In the genomic region with DNA sequence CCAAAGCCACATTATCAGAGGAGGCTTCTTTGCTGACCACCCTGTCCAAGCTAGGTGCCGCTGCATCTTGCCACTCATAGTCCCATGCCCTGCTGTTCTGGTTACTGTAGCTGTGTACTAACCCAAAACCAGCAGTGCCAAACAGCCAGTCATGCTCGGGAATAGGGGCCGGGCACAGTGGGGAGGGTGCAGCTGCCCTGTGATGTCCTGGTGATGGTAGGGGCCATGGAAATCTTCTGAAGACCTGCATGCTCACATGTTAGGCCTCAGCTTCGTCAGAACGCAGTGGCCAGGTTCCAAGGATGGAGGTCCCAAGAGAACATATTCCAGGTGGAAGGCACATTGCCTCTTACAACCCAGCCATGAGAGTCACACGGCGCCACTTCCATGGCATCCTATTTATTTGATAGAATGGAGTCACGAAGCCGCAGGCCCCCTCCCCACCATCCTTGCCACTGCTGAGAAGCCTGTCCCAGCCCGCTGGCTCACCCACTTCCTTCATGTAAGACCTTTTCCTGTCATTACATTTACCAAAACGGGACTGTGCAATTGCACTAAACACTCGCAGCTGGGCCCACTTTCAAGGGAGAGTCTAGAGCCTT, we compare ENCODE assay signal across 19 cellular contexts. TPM values are rescaled to one million over a fixed set of nuclear protein-coding genes. Genes with fewer than 3 reads are reported as not detected.
DNase-seq lines count a peak whose midpoint lies in the region; ATAC-seq and TF ChIP-seq lines count a peak whose summit lies in the region.
"Had no signal": no experiment of that assay in that cellular context is flagged by ENCODE, and none has a peak within 500 bp of the region (broad histone marks: within the 10 kb centered on the region; RNA-seq: fewer than 3 reads in every experiment).

No MANE protein-coding gene starts in this region.

- CTCF ChIA-PET in activated CD4-positive, alpha-beta memory T cell treated with anti-CD3 and anti-CD28 coated beads for 36 hours (lab: Charles Lee): interaction anchor here (1.1 to 2.9 kb wide), 3 partner anchors 14 to 164 kb away, joined by 3 to 12 read pairs (median 3); no protein-coding TSS in a partner anchor
- CTCF ChIA-PET in activated CD4-positive, alpha-beta memory T cell treated with anti-CD3 and anti-CD28 coated beads, Interleukin-2, amount 10 ng/mL, durations not matched to agents 7 days and 5 days (lab: Charles Lee): no interaction called here

- no peaks in the 10 kb centered on the region for H3F3A ChIP-seq in GM23338 (replicated peaks; ENCODE audit: low read depth)

- no peaks in the 10 kb centered on the region for H3K36me3 Mint-ChIP-seq in activated CD4-positive, alpha-beta memory T cell treated with anti-CD3 and anti-CD28 coated beads for 36 hours
- H3K36me3 Mint-ChIP-seq in activated CD4-positive, alpha-beta memory T cell treated with anti-CD3 and anti-CD28 coated beads, Interleukin-2, amount 10 ng/mL, durations not matched to agents 7 days and 5 days (ENCODE audit: low read depth): no peaks in the 10 kb centered on the region
- H3K36me3 Mint-ChIP-seq in GM23338 (ENCODE audit: low read depth): no peaks in the 10 kb centered on the region; the same call in 2 of the 3 replicates
- H3K36me3 Mint-ChIP-seq in glutamatergic neuron (ENCODE audit: unreplicated experiment): peaks cover under 1% of the 10 kb centered on the region

- POLR2A ChIA-PET in activated CD4-positive, alpha-beta memory T cell treated with anti-CD3 and anti-CD28 coated beads for 36 hours (lab: Charles Lee): no interaction called here
- POLR2A ChIA-PET in activated CD4-positive, alpha-beta memory T cell treated with anti-CD3 and anti-CD28 coated beads, Interleukin-2, amount 10 ng/mL, durations not matched to agents 7 days and 5 days (lab: Charles Lee): no interaction called here

- no peak overlapping the region for H2AFZ ChIP-seq in GM23338

- H3K27ac ChIP-seq in GM23338 (ENCODE audit: low read depth): no peak overlapping the region
- H3K27ac ChIP-seq in esophagus squamous epithelium: no peak overlapping the region
- H3K27ac ChIP-seq: psoas muscle, vagina had no signal

- DNase-seq in activated CD4-positive, alpha-beta memory T cell treated with anti-CD3 and anti-CD28 coated beads for 36 hours: peak; percentile 7
- no peak for DNase-seq in activated CD4-positive, alpha-beta memory T cell treated with anti-CD3 and anti-CD28 coated beads, Interleukin-2, amount 10 ng/mL, durations not matched to agents 7 days and 5 days
- DNase-seq in GM23338 (ENCODE audit: low spot score) (no peak), ecto neural progenitor cell (ENCODE audit: low spot score) (peak; percentile 45), sciatic nerve (ENCODE audit: low spot score) (peak; percentile 43), glutamatergic neuron (no peak), esophagus squamous epithelium (lab: John Stamatoyannopoulos, UW) (no peak)
- no peak for DNase-seq in effector CD4-positive, alpha-beta T cell
- DNase-seq: activated CD8-positive, alpha-beta T cell treated with anti-CD3 and anti-CD28 coated beads, Interleukin-2, amount 10 ng/mL, durations not matched to agents 7 days and 5 days; activated T-cell treated with anti-CD3 and anti-CD28 coated beads, Interleukin-2, amount 50 U/mL, for 4 hours; HCEC 1CT; left cardiac atrium; midbrain; NCI-H187 treated with DMSO at 0.1 percent for 48 hours; NCI-H226; stimulated activated CD4-positive, alpha-beta T cell treated with anti-CD3 and anti-CD28 coated beads, Interleukin-4, amount 100 ng/mL, for 4 hours had no signal

- peaks cover 4% of the 10 kb centered on the region for H3K4me1 Mint-ChIP-seq in activated CD4-positive, alpha-beta memory T cell treated with anti-CD3 and anti-CD28 coated beads for 36 hours (ENCODE audit: low read depth)
- H3K4me1 Mint-ChIP-seq in activated CD4-positive, alpha-beta memory T cell treated with anti-CD3 and anti-CD28 coated beads, Interleukin-2, amount 10 ng/mL, durations not matched to agents 7 days and 5 days: peaks cover 12% of the 10 kb centered on the region
- H3K4me1 Mint-ChIP-seq in GM23338 (peaks cover 22% of the 10 kb centered on the region), glutamatergic neuron (ENCODE audit: low read depth, unreplicated experiment) (peaks cover 14% of the 10 kb centered on the region)

- TF ChIP-seq POLR2A in esophagus squamous epithelium (IDR thresholded peaks at IDR 0.05): no peak

- H3K4me1 ChIP-seq in GM23338 (ENCODE audit: insufficient read depth): peaks cover 7% of the 10 kb centered on the region; the same call in 1 of the 2 replicates
- peaks cover 0 to 6% (median 0%) of the 10 kb centered on the region in 3 donors for H3K4me1 ChIP-seq in esophagus squamous epithelium
- H3K4me1 ChIP-seq: psoas muscle, vagina had no signal

- H3K4me3 Mint-ChIP-seq in activated CD4-positive, alpha-beta memory T cell treated with anti-CD3 and anti-CD28 coated beads for 36 hours: no peak overlapping the region
- H3K4me3 Mint-ChIP-seq in activated CD4-positive, alpha-beta memory T cell treated with anti-CD3 and anti-CD28 coated beads, Interleukin-2, amount 10 ng/mL, durations not matched to agents 7 days and 5 days: no peak overlapping the region
- H3K4me3 Mint-ChIP-seq in GM23338 (no peak overlapping the region), glutamatergic neuron (ENCODE audit: unreplicated experiment) (no peak overlapping the region)
- H3K4me3 Mint-ChIP-seq: activated CD8-positive, alpha-beta T cell treated with anti-CD3 and anti-CD28 coated beads, Interleukin-2, amount 10 ng/mL, durations not matched to agents 7 days and 5 days; activated T-cell treated with anti-CD3 and anti-CD28 coated beads, Interleukin-2, amount 50 U/mL, for 4 hours had no signal

- peaks cover 0 to 8% (median 0%) of the 10 kb centered on the region in 3 donors for H3K9me3 ChIP-seq in esophagus squamous epithelium
- H3K9me3 ChIP-seq: psoas muscle, vagina had no signal

- H3K4me2 ChIP-seq in GM23338: no peak overlapping the region

- peaks cover 10% of the 10 kb centered on the region for H3K9me3 Mint-ChIP-seq in activated CD4-positive, alpha-beta memory T cell treated with anti-CD3 and anti-CD28 coated beads for 36 hours
- H3K9me3 Mint-ChIP-seq in activated CD4-positive, alpha-beta memory T cell treated with anti-CD3 and anti-CD28 coated beads, Interleukin-2, amount 10 ng/mL, durations not matched to agents 7 days and 5 days: peaks cover 11% of the 10 kb centered on the region
- H3K9me3 Mint-ChIP-seq in GM23338 (no peaks in the 10 kb centered on the region; the same call in 2 of the 3 replicates), glutamatergic neuron (ENCODE audit: unreplicated experiment) (peaks cover 5% of the 10 kb centered on the region)

- H3K36me3 ChIP-seq in GM23338 (ENCODE audit: insufficient read depth) (no peaks in the 10 kb centered on the region), esophagus squamous epithelium (no peaks in the 10 kb centered on the region)
- H3K36me3 ChIP-seq: vagina had no signal

- no peaks in the 10 kb centered on the region for H3K27me3 ChIP-seq in GM23338 (ENCODE audit: insufficient read depth)
- H3K27me3 ChIP-seq in esophagus squamous epithelium: peaks cover 0 to 13% (median 0%) of the 10 kb centered on the region in 4 donors
- H3K27me3 ChIP-seq: vagina had no signal

- intact Hi-C loops in activated CD4-positive, alpha-beta memory T cell treated with anti-CD3 and anti-CD28 coated beads for 36 hours (cut with micrococcal nuclease): no loop called here
- intact Hi-C loops in sciatic nerve (cut with DNase I): no loop called here
- intact Hi-C loops in esophagus squamous epithelium (cut with DNase I): no loop called here

- ATAC-seq in GM23338 (no peak), sciatic nerve (no peak)
- ATAC-seq: activated CD8-positive, alpha-beta T cell treated with anti-CD3 and anti-CD28 coated beads, Interleukin-2, amount 10 ng/mL, durations not matched to agents 7 days and 5 days; left cardiac atrium; Panc1; psoas muscle had no signal

- H3K79me2 ChIP-seq in GM23338 (replicated peaks; ENCODE audit: insufficient read depth): no peaks in the 10 kb centered on the region

- 86 to 91% methylated on average over 6 to 10 of the region's 12 CpGs for WGBS in esophagus squamous epithelium, 2 donors

- TF ChIP-seq CTCF in GM23338 (conservative IDR thresholded peaks at IDR 0.05; ENCODE audit: low read depth in 2 of 2): no peak
- TF ChIP-seq CTCF in glutamatergic neuron (IDR thresholded peaks at IDR 0.05; ENCODE audit: partially characterized antibody, unreplicated experiment): no peak
- TF ChIP-seq CTCF in esophagus squamous epithelium (IDR thresholded peaks at IDR 0.05): no peak

- H3K4me3 ChIP-seq in GM23338: no peak overlapping the region
- no peak overlapping the region for H3K4me3 ChIP-seq in esophagus squamous epithelium
- H3K4me3 ChIP-seq: psoas muscle, vagina had no signal

- no peaks in the 10 kb centered on the region for H3K9me2 ChIP-seq in GM23338 (ENCODE audit: insufficient read depth)

- H4K20me1 ChIP-seq in GM23338 (replicated peaks; ENCODE audit: insufficient read depth): no peaks in the 10 kb centered on the region

- H3K27ac Mint-ChIP-seq in activated CD4-positive, alpha-beta memory T cell treated with anti-CD3 and anti-CD28 coated beads for 36 hours: no peak overlapping the region
- no peak overlapping the region for H3K27ac Mint-ChIP-seq in activated CD4-positive, alpha-beta memory T cell treated with anti-CD3 and anti-CD28 coated beads, Interleukin-2, amount 10 ng/mL, durations not matched to agents 7 days and 5 days
- H3K27ac Mint-ChIP-seq in GM23338 (peak overlapping the region; percentile 47; the same call in 1 of the 2 replicates), glutamatergic neuron (ENCODE audit: unreplicated experiment) (no peak overlapping the region)
- H3K27ac Mint-ChIP-seq: activated CD8-positive, alpha-beta T cell treated with anti-CD3 and anti-CD28 coated beads, Interleukin-2, amount 10 ng/mL, durations not matched to agents 7 days and 5 days had no signal

- H3K27me3 Mint-ChIP-seq in activated CD4-positive, alpha-beta memory T cell treated with anti-CD3 and anti-CD28 coated beads for 36 hours: peaks cover 4% of the 10 kb centered on the region
- H3K27me3 Mint-ChIP-seq in activated CD4-positive, alpha-beta memory T cell treated with anti-CD3 and anti-CD28 coated beads, Interleukin-2, amount 10 ng/mL, durations not matched to agents 7 days and 5 days: peaks cover 8% of the 10 kb centered on the region
- H3K27me3 Mint-ChIP-seq in GM23338 (ENCODE audit: insufficient read depth, low read depth, poor library complexity) (peaks cover 15% of the 10 kb centered on the region), glutamatergic neuron (ENCODE audit: unreplicated experiment) (peaks cover 14% of the 10 kb centered on the region)

TF ChIP-seq in GM23338, 12 proteins besides CTCF, POLR2A, EP300 and RAD21 (continues in another document):
- no peak for TF ChIP-seq EZH2phosphoT487 (IDR thresholded peaks at IDR 0.05; ENCODE audit: unreplicated experiment)

RNA-seq across cellular contexts. Expression of a gene that starts 48.5 kb away (rescaled TPM):
- under 1 TPM; 0.29 to 0.55 TPM for total RNA-seq in activated CD4-positive, alpha-beta memory T cell treated with anti-CD3 and anti-CD28 coated beads for 36 hours
- under 1 TPM; 0.28 to 0.43 TPM for total RNA-seq in activated CD4-positive, alpha-beta memory T cell treated with anti-CD3 and anti-CD28 coated beads, Interleukin-2, amount 10 ng/mL, durations not matched to agents 7 days and 5 days
- total RNA-seq in GM23338 (2014; rRNA removed; shearing (Covaris generic)): 2.1 and 3.6 TPM in 2 replicates
- polyA plus RNA-seq in GM23338 (2016; fragmentation: Nextera tagmentation; extraction: Ambion mirVana): 0.78 and 0.85 TPM in 2 replicates
- total RNA-seq in sciatic nerve (4.7 TPM), glutamatergic neuron (ENCODE audit: unreplicated experiment) (18.1 TPM), esophagus squamous epithelium (1 to 10 TPM in 3 of 4 donors, under 1 TPM in 1; 0.57 to 9.3 (median 5.0) TPM)

Comparison
In these comparisons a context has a peak if more than half of its experiments do, and no peak if none do; other contexts are left out.
1. DNase-seq: peak in activated CD4-positive, alpha-beta memory T cell treated with anti-CD3 and anti-CD28 coated beads for 36 hours (single experiment), ecto neural progenitor cell (single experiment) and sciatic nerve (single experiment); none in activated CD4-positive, alpha-beta memory T cell treated with anti-CD3 and anti-CD28 coated beads, Interleukin-2, amount 10 ng/mL, durations not matched to agents 7 days and 5 days (single experiment), GM23338 (single experiment), glutamatergic neuron (single experiment), effector CD4-positive, alpha-beta T cell (single experiment) and esophagus squamous epithelium (single experiment).